9 cellular contexts compared by ENCODE assay signal in genomic region chr6:168060521-168060931, GRCh38. TPM values are rescaled to one million over a fixed set of nuclear protein-coding genes. Genes with fewer than 3 reads are reported as not detected.
DNase-seq lines count a peak whose midpoint lies in the region; ATAC-seq and TF ChIP-seq lines count a peak whose summit lies in the region.
"Had no signal": no experiment of that assay in that cellular context is flagged by ENCODE, and none has a peak within 500 bp of the region (broad histone marks: within the 10 kb centered on the region; RNA-seq: fewer than 3 reads in every experiment).

No MANE protein-coding gene starts in this region.

- no peaks in the 10 kb centered on the region for H3K9me3 ChIP-seq in sigmoid colon
- no peaks in the 10 kb centered on the region for H3K9me3 ChIP-seq in CD8-positive, alpha-beta memory T cell (ENCODE audit: low read length)

- ATAC-seq in SK-N-SH treated with all-trans-retinoic acid at 6 μM for 48 hours (peak; percentile 40; the same call in 1 of the 3 replicates), left cardiac atrium (peak; percentile 70 to 72), HG03460 (IDR thresholded peaks at IDR 0.05; ENCODE audit: unreplicated experiment) (no peak), GM18511 (IDR thresholded peaks at IDR 0.05; ENCODE audit: unreplicated experiment) (no peak)

- intact Hi-C loops in left cardiac atrium (cut with DNase I) (loop anchor here in 1 of 2 donors (2.0 kb wide), 1 partner anchor 72 kb away; no protein-coding TSS in a partner anchor), sigmoid colon (cut with DNase I) (no loop called here)

- peaks cover 0 to 3% of the 10 kb centered on the region in 2 donors for H3K27me3 Mint-ChIP-seq in CD8-positive, alpha-beta memory T cell

- H3K36me3 Mint-ChIP-seq in CD8-positive, alpha-beta memory T cell: no peaks in the 10 kb centered on the region

- DNase-seq in H7 (peak; percentile 88), left cardiac atrium (peak; percentile 67), sigmoid colon (no peak)
- DNase-seq in activated naive CD4-positive, alpha-beta T cell treated with anti-CD3 and anti-CD28 coated beads, Interleukin-2, amount 50 U/mL, for 16 hours: no peak
- DNase-seq in CD8-positive, alpha-beta memory T cell: no peak

- TF ChIP-seq EP300 in sigmoid colon (IDR thresholded peaks at IDR 0.05): no peak

- CTCF ChIA-PET in CD8-positive, alpha-beta memory T cell (lab: Charles Lee): no interaction called here

- POLR2A ChIA-PET in CD8-positive, alpha-beta memory T cell (lab: Charles Lee): no interaction called here

- no peaks in the 10 kb centered on the region for H3K27me3 ChIP-seq in H7 (ENCODE audit: control insufficient read depth, insufficient read depth, low read length)
- H3K27me3 ChIP-seq in sigmoid colon: no peaks in the 10 kb centered on the region
- H3K27me3 ChIP-seq in CD8-positive, alpha-beta memory T cell (ENCODE audit: insufficient read depth, low read length, poor library complexity, severe bottlenecking): no peaks in the 10 kb centered on the region

- H3K9me3 Mint-ChIP-seq in CD8-positive, alpha-beta memory T cell: no peaks in the 10 kb centered on the region

- H3K4me1 ChIP-seq in sigmoid colon: peaks cover 0 to 5% (median 0%) of the 10 kb centered on the region in 4 donors
- H3K4me1 ChIP-seq in CD8-positive, alpha-beta memory T cell (ENCODE audit: insufficient read depth, low read length): no peaks in the 10 kb centered on the region

- no peak overlapping the region for H3K4me3 ChIP-seq in H7 (ENCODE audit: insufficient read depth, low read depth, low read length)
- H3K4me3 ChIP-seq in sigmoid colon: no peak overlapping the region
- H3K4me3 ChIP-seq in CD8-positive, alpha-beta memory T cell (ENCODE audit: low read length): no peak overlapping the region

- no peaks in the 10 kb centered on the region for H3K4me1 Mint-ChIP-seq in CD8-positive, alpha-beta memory T cell

- TF ChIP-seq CTCF in sigmoid colon (IDR thresholded peaks at IDR 0.05): peak; percentile 17 to 44 (median 34)

- no peak overlapping the region for H3K4me3 Mint-ChIP-seq in CD8-positive, alpha-beta memory T cell

- TF ChIP-seq POLR2A in sigmoid colon (IDR thresholded peaks at IDR 0.05): no peak

- H3K36me3 ChIP-seq in H7 (replicated peaks; ENCODE audit: control insufficient read depth, insufficient read depth, low read length) (no peaks in the 10 kb centered on the region), sigmoid colon (no peaks in the 10 kb centered on the region)
- no peaks in the 10 kb centered on the region for H3K36me3 ChIP-seq in CD8-positive, alpha-beta memory T cell (ENCODE audit: insufficient read depth, low read length)

- 45 to 70% methylated on average over 12 of the region's 12 CpGs for WGBS in sigmoid colon, 2 donors

- no peak overlapping the region for H3K27ac ChIP-seq in sigmoid colon
- no peak overlapping the region for H3K27ac ChIP-seq in CD8-positive, alpha-beta memory T cell (ENCODE audit: low read depth, low read length)
- H3K27ac ChIP-seq: KMS-11 had no signal

- H3K27ac Mint-ChIP-seq in CD8-positive, alpha-beta memory T cell: no peak overlapping the region

TF ChIP-seq in SK-N-SH treated with all-trans-retinoic acid at 6 μM for 48 hours, 23 proteins besides CTCF, POLR2A, EP300 and RAD21:
- TF ChIP-seq PPARA (CRISPR knock-in tag; IDR thresholded peaks at IDR 0.05; ENCODE audit: borderline replicate concordance) (no peak), TSHZ2 (CRISPR knock-in tag; IDR thresholded peaks at IDR 0.05) (no peak), ESRRG (CRISPR knock-in tag; IDR thresholded peaks at IDR 0.05) (no peak), ZNF8 (CRISPR knock-in tag; IDR thresholded peaks at IDR 0.05) (no peak), ZNF565 (CRISPR knock-in tag; conservative IDR thresholded peaks at IDR 0.05; ENCODE audit: low read depth) (no peak), ZFP30 (CRISPR knock-in tag; IDR thresholded peaks at IDR 0.05) (no peak), SNAI2 (CRISPR knock-in tag; IDR thresholded peaks at IDR 0.05) (no peak), ISL1 (CRISPR knock-in tag; IDR thresholded peaks at IDR 0.05) (no peak), RARB (CRISPR knock-in tag; IDR thresholded peaks at IDR 0.05) (no peak), OSR1 (CRISPR knock-in tag; IDR thresholded peaks at IDR 0.05) (no peak), TOX (CRISPR knock-in tag; IDR thresholded peaks at IDR 0.05; ENCODE audit: borderline replicate concordance) (no peak), ZNF70 (CRISPR knock-in tag; IDR thresholded peaks at IDR 0.05) (no peak), ARNTL (CRISPR knock-in tag; IDR thresholded peaks at IDR 0.05; ENCODE audit: borderline replicate concordance, low read depth) (no peak), PATZ1 (CRISPR knock-in tag; IDR thresholded peaks at IDR 0.05; ENCODE audit: borderline replicate concordance) (no peak), TCF4 (CRISPR knock-in tag; IDR thresholded peaks at IDR 0.05; ENCODE audit: borderline replicate concordance) (no peak)

RNA-seq across cellular contexts. Expression of gene FRMD1, which starts 18.5 kb away (rescaled TPM):
- 0.11 TPM in 1 of 2 replicates, not detected in the other for total RNA-seq in H7 (2014; rRNA removed; shearing (Covaris generic))
- total RNA-seq in left cardiac atrium (under 1 TPM; 0.18 to 0.79 TPM), sigmoid colon (under 1 TPM in 2 of 4 donors, not detected in 2; 0.36 to 0.83 TPM)
- polyA plus RNA-seq in sigmoid colon: 10 to 100 TPM in 1 of 3 donors, 1 to 10 TPM in 2; 4.2 to 12.0 (median 9.3) TPM
- not detected for total RNA-seq in CD8-positive, alpha-beta memory T cell
- polyA plus RNA-seq in CD8-positive, alpha-beta memory T cell: not detected

Comparison
In these comparisons a context has a peak if more than half of its experiments do, and no peak if none do; other contexts are left out.
1. DNase-seq: peak in H7 (single experiment) and left cardiac atrium (single experiment); none in sigmoid colon (single experiment), activated naive CD4-positive, alpha-beta T cell treated with anti-CD3 and anti-CD28 coated beads, Interleukin-2, amount 50 U/mL, for 16 hours (single experiment) and CD8-positive, alpha-beta memory T cell (0 of 5).
2. ATAC-seq: peak in SK-N-SH treated with all-trans-retinoic acid at 6 μM for 48 hours (single experiment) and left cardiac atrium (2 of 2); none in HG03460 (single experiment) and GM18511 (single experiment).